Comparison of ENCODE assay signal across 8 cellular contexts in the genomic region with DNA sequence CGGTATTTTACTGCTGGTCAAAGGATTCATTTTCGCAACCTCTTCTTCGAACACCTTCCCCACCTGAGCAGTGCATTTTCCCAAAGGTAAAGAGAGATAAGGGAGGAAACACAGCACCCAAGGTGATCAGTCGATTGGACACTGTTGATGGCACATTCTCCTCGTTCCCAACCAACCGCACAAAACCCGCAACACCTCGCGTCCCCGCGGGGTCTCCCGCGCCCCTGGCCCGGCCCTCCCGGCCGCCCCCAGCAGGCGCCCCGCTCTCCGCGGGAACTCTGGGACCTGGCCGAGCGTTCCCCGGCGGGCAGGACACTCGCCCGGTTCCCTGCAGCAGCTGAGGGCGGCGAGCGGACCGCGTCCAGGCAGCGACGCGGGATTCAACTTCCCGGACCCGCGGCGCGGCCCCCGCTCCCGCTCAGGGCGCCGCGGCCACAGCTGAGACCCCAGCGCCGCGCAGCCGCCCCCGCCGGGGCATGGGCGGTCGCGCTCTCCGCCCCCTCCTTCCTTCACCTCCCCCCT. TPM values are rescaled to one million over a fixed set of nuclear protein-coding genes. Genes with fewer than 3 reads are reported as not detected.
DNase-seq lines count a peak whose midpoint lies in the region; ATAC-seq lines count a peak whose summit lies in the region.

No MANE protein-coding gene starts in this region.

- ATAC-seq in GM18861 (IDR thresholded peaks at IDR 0.05; ENCODE audit: unreplicated experiment) (peak; percentile 6), HG03159 (IDR thresholded peaks at IDR 0.05; ENCODE audit: unreplicated experiment) (peak; percentile 27)
- ATAC-seq in stimulated activated naive CD8-positive, alpha-beta T cell treated with anti-CD3 and anti-CD28 coated beads, Interleukin-15, amount 100 ng/mL, for 72 hours = peak; percentile 38

- H3K9me3 Mint-ChIP-seq in stimulated activated naive CD8-positive, alpha-beta T cell treated with anti-CD3 and anti-CD28 coated beads, Interleukin-15, amount 100 ng/mL, for 72 hours = no peaks in the 10 kb centered on the region

- H3K27ac Mint-ChIP-seq in stimulated activated naive CD8-positive, alpha-beta T cell treated with anti-CD3 and anti-CD28 coated beads, Interleukin-15, amount 100 ng/mL, for 72 hours = no peak overlapping the region

- peaks cover 21% of the 10 kb centered on the region for H3K4me1 Mint-ChIP-seq in stimulated activated naive CD8-positive, alpha-beta T cell treated with anti-CD3 and anti-CD28 coated beads, Interleukin-15, amount 100 ng/mL, for 72 hours

- H3K79me2 ChIP-seq in ACC112 (ENCODE audit: control insufficient read depth, insufficient read depth, low read length, unreplicated experiment) = peaks cover 50% of the 10 kb centered on the region
- H3K79me2 ChIP-seq in Karpas-422 (ENCODE audit: low read length) = no peaks in the 10 kb centered on the region

- H3K9me3 ChIP-seq in Karpas-422 (ENCODE audit: low read length) = no peaks in the 10 kb centered on the region

- no peak overlapping the region for H3K4me2 ChIP-seq in Karpas-422 (ENCODE audit: low read depth, low read length, poor library complexity, severe bottlenecking)

- peaks cover 60% of the 10 kb centered on the region for H3K27me3 Mint-ChIP-seq in stimulated activated naive CD8-positive, alpha-beta T cell treated with anti-CD3 and anti-CD28 coated beads, Interleukin-15, amount 100 ng/mL, for 72 hours

- H3K27me3 ChIP-seq in ACC112 (ENCODE audit: insufficient read depth, low read length) = no peaks in the 10 kb centered on the region
- no peaks in the 10 kb centered on the region for H3K27me3 ChIP-seq in Karpas-422 (ENCODE audit: low read length)

- H2AFZ ChIP-seq in ACC112 (ENCODE audit: low read length, unreplicated experiment) = peak overlapping the region; percentile 97
- H2AFZ ChIP-seq in Karpas-422 (ENCODE audit: low read length) = no peak overlapping the region

- no peak overlapping the region for H3K27ac ChIP-seq in ACC112 (ENCODE audit: low read depth, low read length)
- no peak overlapping the region for H3K27ac ChIP-seq in Karpas-422 (ENCODE audit: low read length)

- H3K4me3 Mint-ChIP-seq in stimulated activated naive CD8-positive, alpha-beta T cell treated with anti-CD3 and anti-CD28 coated beads, Interleukin-15, amount 100 ng/mL, for 72 hours = peak overlapping the region; percentile 88

- H3K4me1 ChIP-seq in ACC112 (ENCODE audit: control insufficient read depth, insufficient read depth, low read length, unreplicated experiment) = peaks cover 15% of the 10 kb centered on the region
- H3K4me1 ChIP-seq in Karpas-422 (ENCODE audit: low read length) = no peaks in the 10 kb centered on the region

- DNase-seq in astrocyte of the hippocampus (ENCODE audit: low read depth, low spot score) (peak; percentile 59), islet precursor cell (peak; percentile 59), NOMO-1 (lab: John Stamatoyannopoulos, UW; ENCODE audit: unreplicated experiment in 2 of 2) (no peak), Karpas-422 (no peak)
- no peak for DNase-seq in stimulated activated naive CD8-positive, alpha-beta T cell treated with anti-CD3 and anti-CD28 coated beads, Interleukin-15, amount 100 ng/mL, for 72 hours

- H3K9ac ChIP-seq in Karpas-422 (ENCODE audit: low read length) = no peak overlapping the region

- peak overlapping the region; percentile 93 for H3K4me3 ChIP-seq in ACC112 (ENCODE audit: low read depth, low read length)
- no peak overlapping the region for H3K4me3 ChIP-seq in Karpas-422 (ENCODE audit: low read length)

- 0 out of 2 replicates have a peak, but pooled peaks cover 4% of the 10 kb centered on the region for H3K36me3 ChIP-seq in ACC112 (ENCODE audit: insufficient read depth, low read length)
- no peaks in the 10 kb centered on the region for H3K36me3 ChIP-seq in Karpas-422 (ENCODE audit: insufficient read depth, low read length)

- no peaks in the 10 kb centered on the region for H3K9me2 ChIP-seq in Karpas-422 (replicated peaks; ENCODE audit: insufficient read depth, low read length)

- no peaks in the 10 kb centered on the region for H4K20me1 ChIP-seq in Karpas-422 (ENCODE audit: insufficient read depth, low read depth, low read length)

RNA-seq across cellular contexts. Expression of gene RGS17, which starts 0.5 kb away (rescaled TPM):
- total RNA-seq in Karpas-422 (2014; rRNA removed; shearing (Covaris generic); ENCODE audit: low replicate concordance) = 0.04 TPM in 1 of 2 replicates, not detected in the other

Comparison
In these comparisons a context has a peak if more than half of its experiments do, and no peak if none do; other contexts are left out.
1. DNase-seq: peak in astrocyte of the hippocampus (single experiment) and islet precursor cell (single experiment); none in stimulated activated naive CD8-positive, alpha-beta T cell treated with anti-CD3 and anti-CD28 coated beads, Interleukin-15, amount 100 ng/mL, for 72 hours (0 of 2), NOMO-1 (0 of 2) and Karpas-422 (single experiment).
2. Peak in every context shown above with its lines, with median percentiles within 50 percentile points of each other: ATAC-seq.